1 cellular context compared by ENCODE assay signal in genomic region chr16:630024-630814, GRCh38.
TF ChIP-seq lines count a peak whose summit lies in the region.

No MANE protein-coding gene starts in this region.

TF ChIP-seq in HepG2, 621 proteins besides CTCF, POLR2A, EP300 and RAD21 (continued from another document and continues in another):
- TF ChIP-seq ZNF891 (CRISPR knock-in tag; IDR thresholded peaks at IDR 0.05): peak; percentile 3; the same call in 1 of the 2 replicates
- TF ChIP-seq ZNF646 (CRISPR knock-in tag; IDR thresholded peaks at IDR 0.05): no peak
- peak; percentile 44 for TF ChIP-seq HOXA3 (CRISPR knock-in tag; IDR thresholded peaks at IDR 0.05)
- TF ChIP-seq STAT5B (CRISPR knock-in tag; IDR thresholded peaks at IDR 0.05): no peak
- TF ChIP-seq ZNF800 (CRISPR knock-in tag; IDR thresholded peaks at IDR 0.05): peak; percentile 22; the same call in 1 of the 2 replicates
- TF ChIP-seq MED13 (CRISPR knock-in tag; IDR thresholded peaks at IDR 0.05): 0 out of 2 replicates have a peak, but pooled peaks have one; percentile 38
- 0 out of 2 replicates have a peak, but pooled peaks have one; percentile 65 for TF ChIP-seq ZZZ3 (CRISPR knock-in tag; IDR thresholded peaks at IDR 0.05; ENCODE audit: borderline replicate concordance)
- peak; percentile 72; the same call in 1 of the 2 replicates for TF ChIP-seq BRD4 (CRISPR knock-in tag; IDR thresholded peaks at IDR 0.05)
- no peak for TF ChIP-seq ZNF484 (CRISPR knock-in tag; IDR thresholded peaks at IDR 0.05; ENCODE audit: borderline replicate concordance, low read depth)
- TF ChIP-seq SOX6 (IDR thresholded peaks at IDR 0.05): no peak
- peak; percentile 65 for TF ChIP-seq SOX6 (CRISPR knock-in tag; IDR thresholded peaks at IDR 0.05)
- no peak for TF ChIP-seq EED (CRISPR knock-in tag; IDR thresholded peaks at IDR 0.05)
- no peak for TF ChIP-seq ZNF703 (CRISPR knock-in tag; IDR thresholded peaks at IDR 0.05; ENCODE audit: borderline replicate concordance)
- 0 out of 2 replicates have a peak, but pooled peaks have one; percentile 68 for TF ChIP-seq CAMTA2 (CRISPR knock-in tag; IDR thresholded peaks at IDR 0.05; ENCODE audit: borderline replicate concordance)
- no peak for TF ChIP-seq ZMYM3 (CRISPR knock-in tag; IDR thresholded peaks at IDR 0.05)
- 0 out of 2 replicates have a peak, but pooled peaks have one; percentile 44 for TF ChIP-seq ZC3H4 (CRISPR knock-in tag; IDR thresholded peaks at IDR 0.05; ENCODE audit: borderline replicate concordance)
- TF ChIP-seq HIVEP1 (CRISPR knock-in tag; IDR thresholded peaks at IDR 0.05): no peak; the same call in none of the 2 replicates
- no peak for TF ChIP-seq ZNF207 (IDR thresholded peaks at IDR 0.05; ENCODE audit: borderline replicate concordance)
- TF ChIP-seq SMC3 (IDR thresholded peaks at IDR 0.05; ENCODE audit: low read length): no peak
- 0 out of 2 replicates have a peak, but pooled peaks have one; percentile 26 for TF ChIP-seq ZNF678 (CRISPR knock-in tag; IDR thresholded peaks at IDR 0.05)
- TF ChIP-seq ZNF777 (CRISPR knock-in tag; IDR thresholded peaks at IDR 0.05): peak; percentile 55; the same call in 1 of the 2 replicates
- no peak for TF ChIP-seq ZNF740 (CRISPR knock-in tag; IDR thresholded peaks at IDR 0.05)
- TF ChIP-seq HNF4G (IDR thresholded peaks at IDR 0.05; ENCODE audit: borderline replicate concordance, low read depth, low read length): peak; percentile 73; the same call in 1 of the 2 replicates
- no peak for TF ChIP-seq HNF4G (CRISPR knock-in tag; IDR thresholded peaks at IDR 0.05; ENCODE audit: borderline replicate concordance, low read depth)
- no peak for TF ChIP-seq ZNF512B (CRISPR knock-in tag; IDR thresholded peaks at IDR 0.05; ENCODE audit: borderline replicate concordance)
- no peak for TF ChIP-seq ARNT (IDR thresholded peaks at IDR 0.05)
- TF ChIP-seq PHF20 (CRISPR knock-in tag; IDR thresholded peaks at IDR 0.05): no peak
- TF ChIP-seq ZNF362 (CRISPR knock-in tag; IDR thresholded peaks at IDR 0.05; ENCODE audit: borderline replicate concordance): peak; percentile 36; the same call in 1 of the 2 replicates
- peak; percentile 10 for TF ChIP-seq YY1 (IDR thresholded peaks at IDR 0.05; ENCODE audit: insufficient read depth, insufficient replicate concordance, low read depth, low read length)
- TF ChIP-seq ARID3A (IDR thresholded peaks at IDR 0.05; ENCODE audit: low read depth, low read length): no peak
- no peak for TF ChIP-seq TEAD2 (CRISPR knock-in tag; IDR thresholded peaks at IDR 0.05)
- no peak for TF ChIP-seq STAT6 (CRISPR knock-in tag; IDR thresholded peaks at IDR 0.05; ENCODE audit: borderline replicate concordance)
- no peak; the same call in 1 of the 2 replicates for TF ChIP-seq KAT7 (CRISPR knock-in tag; IDR thresholded peaks at IDR 0.05; ENCODE audit: borderline replicate concordance)
- no peak for TF ChIP-seq ZNF260 (CRISPR knock-in tag; IDR thresholded peaks at IDR 0.05; ENCODE audit: borderline replicate concordance, low read depth)
- TF ChIP-seq ZNF589 (CRISPR knock-in tag; conservative IDR thresholded peaks at IDR 0.05): 0 out of 2 replicates have a peak, but pooled peaks have one; percentile 26
- peak; percentile 86 for TF ChIP-seq ZBTB7A (CRISPR knock-in tag; IDR thresholded peaks at IDR 0.05)
- no peak for TF ChIP-seq KLF9 (CRISPR knock-in tag; IDR thresholded peaks at IDR 0.05; ENCODE audit: low read depth)
